In the genomic region with DNA sequence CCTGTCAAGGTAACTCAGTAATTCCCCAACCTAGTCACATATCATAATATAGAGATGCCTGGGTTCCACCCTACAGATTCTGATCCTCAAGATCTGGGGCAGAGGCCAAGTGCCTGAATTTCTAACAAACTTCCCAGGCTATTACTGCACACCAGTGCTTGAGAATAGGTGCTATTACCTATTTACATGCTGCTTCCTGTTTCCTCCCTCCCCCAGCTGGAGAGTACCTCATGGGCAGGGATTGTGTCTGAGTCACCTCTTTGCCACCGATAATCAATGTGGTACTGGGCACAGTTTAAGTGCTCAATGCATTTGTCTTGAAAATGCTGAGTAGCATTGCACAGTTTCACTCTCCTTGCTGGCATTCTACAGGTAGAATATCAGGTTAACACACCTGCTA, we compare ENCODE assay signal across 19 cellular contexts.
"Had no signal": no experiment of that assay in that cellular context is flagged by ENCODE, and none has a peak within 500 bp of the region (broad histone marks: within the 10 kb centered on the region; RNA-seq: fewer than 3 reads in every experiment).

No MANE protein-coding gene starts in this region.

- H3K27ac ChIP-seq: heart right ventricle, lower lobe of right lung, thoracic aorta had no signal

- H3K36me3 ChIP-seq: heart right ventricle, lower lobe of right lung, thoracic aorta had no signal

- H3K9me3 ChIP-seq: heart right ventricle, lower lobe of right lung, thoracic aorta had no signal

- H3K4me3 Mint-ChIP-seq: activated B cell treated with CpG ODN at 0.5 μM for 24 hours; activated CD8-positive, alpha-beta T cell treated with anti-CD3 and anti-CD28 coated beads for 36 hours; activated naive CD8-positive, alpha-beta T cell treated with anti-CD3 and anti-CD28 coated beads for 36 hours; activated T-helper 17 cell treated with anti-CD3 and anti-CD28 coated beads, Interleukin-2, amount 50 U/mL, for 72 hours; nephron progenitor cell; stimulated activated memory B cell treated with anti-CD40 and anti-IgM and Interleukin-4, amounts not matched to agents 10 μg/mL and 1 μg/mL and 100 μg/mL, for 72 hours had no signal

- H3K27ac Mint-ChIP-seq: activated B cell treated with CpG ODN at 0.5 μM for 24 hours; activated CD8-positive, alpha-beta T cell treated with anti-CD3 and anti-CD28 coated beads for 36 hours; activated naive CD8-positive, alpha-beta T cell treated with anti-CD3 and anti-CD28 coated beads for 36 hours; activated T-helper 17 cell treated with anti-CD3 and anti-CD28 coated beads, Interleukin-2, amount 50 U/mL, for 72 hours; nephron progenitor cell; stimulated activated memory B cell treated with anti-CD40 and anti-IgM and Interleukin-4, amounts not matched to agents 10 μg/mL and 1 μg/mL and 100 μg/mL, for 72 hours had no signal

- H3K4me1 ChIP-seq: heart right ventricle, lower lobe of right lung had no signal

- H3K4me1 Mint-ChIP-seq: activated B cell treated with CpG ODN at 0.5 μM for 24 hours; activated naive CD8-positive, alpha-beta T cell treated with anti-CD3 and anti-CD28 coated beads for 36 hours; activated T-helper 17 cell treated with anti-CD3 and anti-CD28 coated beads, Interleukin-2, amount 50 U/mL, for 72 hours; stimulated activated memory B cell treated with anti-CD40 and anti-IgM and Interleukin-4, amounts not matched to agents 10 μg/mL and 1 μg/mL and 100 μg/mL, for 72 hours had no signal

- ATAC-seq: activated CD8-positive, alpha-beta T cell treated with anti-CD3 and anti-CD28 coated beads for 36 hours; activated T-helper 17 cell treated with anti-CD3 and anti-CD28 coated beads, Interleukin-2, amount 50 U/mL, for 72 hours; esophagus mucosa; heart right ventricle; left cardiac atrium; sciatic nerve; stimulated activated memory B cell treated with anti-CD40 and anti-IgM and Interleukin-4, amounts not matched to agents 10 μg/mL and 1 μg/mL and 100 μg/mL, for 72 hours had no signal

- DNase-seq: activated B cell treated with CpG ODN at 0.5 μM for 24 hours; activated CD4-positive, alpha-beta T cell treated with anti-CD3 and anti-CD28 coated beads for 48 hours; activated CD8-positive, alpha-beta T cell treated with anti-CD3 and anti-CD28 coated beads for 36 hours; activated naive CD4-positive, alpha-beta T cell; activated naive CD8-positive, alpha-beta T cell treated with anti-CD3 and anti-CD28 coated beads for 36 hours; activated T-cell treated with anti-CD3 and anti-CD28 coated beads, Interleukin-2, amount 50 U/mL, for 1 hour; amniotic stem cell; effector CD4-positive, alpha-beta T cell; heart right ventricle; left cardiac atrium; lower lobe of right lung; nephron progenitor cell; nucleus accumbens; stimulated activated CD4-positive, alpha-beta T cell treated with anti-CD3 and anti-CD28 coated beads, Interleukin-4, amount 100 ng/mL, for 24 hours had no signal

- H3K9me3 Mint-ChIP-seq: activated B cell treated with CpG ODN at 0.5 μM for 24 hours; activated CD8-positive, alpha-beta T cell treated with anti-CD3 and anti-CD28 coated beads for 36 hours; activated naive CD8-positive, alpha-beta T cell treated with anti-CD3 and anti-CD28 coated beads for 36 hours had no signal

- H3K4me3 ChIP-seq: heart right ventricle, lower lobe of right lung, thoracic aorta had no signal

- H3K36me3 Mint-ChIP-seq: activated naive CD8-positive, alpha-beta T cell treated with anti-CD3 and anti-CD28 coated beads for 36 hours; stimulated activated memory B cell treated with anti-CD40 and anti-IgM and Interleukin-4, amounts not matched to agents 10 μg/mL and 1 μg/mL and 100 μg/mL, for 72 hours had no signal
